Comparison of ENCODE assay signal across 1 cellular context in genomic region chr6:52284460-52285173, GRCh38.
A peak's percentile ranks its signal among the peaks of the same experiment; 100 is the strongest.
TF ChIP-seq lines count a peak whose summit lies in the region.

Gene MCM3, minus strand, starts transcription at chr6:52284742. Its CDS starts 68 bp downstream, at chr6:52284674.

TF ChIP-seq in HepG2, 621 proteins besides CTCF, POLR2A, EP300 and RAD21 (continued from another document):
- TF ChIP-seq PRDM10 (CRISPR knock-in tag; IDR thresholded peaks at IDR 0.05; ENCODE audit: low read depth) (peak; percentile 48; the same call in 1 of the 2 replicates), SIN3A (IDR thresholded peaks at IDR 0.05; ENCODE audit: borderline replicate concordance, low read depth, low read length) (peak; percentile 97), ZFP36L1 (CRISPR knock-in tag; IDR thresholded peaks at IDR 0.05) (peak; percentile 100), ZSCAN9 (CRISPR knock-in tag; IDR thresholded peaks at IDR 0.05; ENCODE audit: borderline replicate concordance) (peak; percentile 38), CHCHD3 (CRISPR knock-in tag; IDR thresholded peaks at IDR 0.05) (peak; percentile 97), ARID3A (IDR thresholded peaks at IDR 0.05; ENCODE audit: low read depth, low read length) (no peak), FOXC1 (CRISPR knock-in tag; IDR thresholded peaks at IDR 0.05; ENCODE audit: borderline replicate concordance) (peak; percentile 74; the same call in 1 of the 2 replicates), BCL3 (CRISPR knock-in tag; IDR thresholded peaks at IDR 0.05) (peak; percentile 82; the same call in 1 of the 2 replicates), POLR2AphosphoS5 (IDR thresholded peaks at IDR 0.05; ENCODE audit: low read depth, low read length) (peak; percentile 73), ZNF224 (CRISPR knock-in tag; IDR thresholded peaks at IDR 0.05) (peak; percentile 96; the same call in 1 of the 2 replicates), NAIF1 (CRISPR knock-in tag; IDR thresholded peaks at IDR 0.05; ENCODE audit: borderline replicate concordance) (no peak), SIN3B (IDR thresholded peaks at IDR 0.05; ENCODE audit: low read length) (no peak; the same call in 1 of the 2 replicates), HINFP (CRISPR knock-in tag; IDR thresholded peaks at IDR 0.05; ENCODE audit: low read depth) (peak; percentile 69; the same call in 1 of the 2 replicates), ZNF44 (CRISPR knock-in tag; IDR thresholded peaks at IDR 0.05) (peak; percentile 63; the same call in 1 of the 2 replicates), RARG (CRISPR knock-in tag; IDR thresholded peaks at IDR 0.05; ENCODE audit: low read depth) (no peak), ZBTB10 (CRISPR knock-in tag; IDR thresholded peaks at IDR 0.05; ENCODE audit: borderline replicate concordance) (no peak), ETV5 (CRISPR knock-in tag; IDR thresholded peaks at IDR 0.05; ENCODE audit: borderline replicate concordance) (peak; percentile 84)
TF ChIP-seq in HepG2: peak in this region for 299.
